1 cellular context compared by ENCODE assay signal in genomic region chr15:95626501-95627361, GRCh38.
TF ChIP-seq lines count a peak whose summit lies in the region.

No MANE protein-coding gene starts in this region.

TF ChIP-seq in GM12878, 131 proteins besides CTCF, POLR2A, EP300 and RAD21 (continued from another document):
- TF ChIP-seq PBX3 (IDR thresholded peaks at IDR 0.05; ENCODE audit: insufficient replicate concordance, low read depth, low read length) (peak; percentile 14), PKNOX1 (IDR thresholded peaks at IDR 0.05) (peak; percentile 57; the same call in 1 of the 2 replicates), BMI1 (IDR thresholded peaks at IDR 0.05; ENCODE audit: borderline replicate concordance) (no peak)
